In genomic region chr10:124256151-124256550, GRCh38 we compare ENCODE assay signal across 34 cellular contexts.
"Had no signal": no experiment of that assay in that cellular context is flagged by ENCODE, and none has a peak within 500 bp of the region (broad histone marks: within the 10 kb centered on the region; RNA-seq: fewer than 3 reads in every experiment).

No MANE protein-coding gene starts in this region.

- ATAC-seq: activated CD8-positive, alpha-beta memory T cell treated with anti-CD3 and anti-CD28 coated beads, Interleukin-2, amount 10 ng/mL, durations not matched to agents 7 days and 5 days; activated naive CD4-positive, alpha-beta T cell treated with anti-CD3 and anti-CD28 coated beads, Interleukin-2, amount 50 U/mL, for 72 hours; activated T-cell treated with anti-CD3 and anti-CD28 coated beads, Interleukin-2, amount 50 U/mL, for 72 hours; activated T-helper 17 cell treated with anti-CD3 and anti-CD28 coated beads, Interleukin-2, amount 50 U/mL, for 72 hours; PC-3; T-cell had no signal

- H3K36me3 ChIP-seq: adrenal gland, Peyer's patch, SJSA1 had no signal

- H3K9me3 ChIP-seq: adrenal gland, Peyer's patch, SJSA1, SK-N-SH had no signal

- H3K9ac ChIP-seq: SK-N-SH had no signal

- H3K27ac ChIP-seq: adrenal gland, SJSA1, VCaP had no signal

- H3K4me1 ChIP-seq: adrenal gland, Peyer's patch, SJSA1 had no signal

- H3K27me3 ChIP-seq: adrenal gland, Peyer's patch, SJSA1 had no signal

- H3K4me3 ChIP-seq: adrenal gland, Peyer's patch, SJSA1 had no signal

- DNase-seq: activated B cell treated with CpG ODN at 0.5 μM for 24 hours; activated CD4-positive, alpha-beta memory T cell treated with anti-CD3 and anti-CD28 coated beads, Interleukin-2, amount 10 ng/mL, durations not matched to agents 7 days and 5 days; activated CD4-positive, alpha-beta T cell treated with anti-CD3 and anti-CD28 coated beads for 1 hour; activated CD4-positive, alpha-beta T cell treated with anti-CD3 and anti-CD28 coated beads for 48 hours; activated CD8-positive, alpha-beta memory T cell treated with anti-CD3 and anti-CD28 coated beads for 24 hours; activated CD8-positive, alpha-beta memory T cell treated with anti-CD3 and anti-CD28 coated beads, Interleukin-2, amount 10 ng/mL, durations not matched to agents 7 days and 5 days; activated gamma-delta T cell treated with Interleukin-2 at 50 U/mL for 16 hours; activated naive CD4-positive, alpha-beta T cell treated with anti-CD3 and anti-CD28 coated beads for 36 hours; activated T-cell treated with anti-CD3 and anti-CD28 coated beads, Interleukin-2, amount 50 U/mL, for 1 hour; activated T-cell treated with anti-CD3 and anti-CD28 coated beads, Interleukin-2, amount 50 U/mL, for 72 hours; adrenal gland; anterior cingulate cortex; Karpas-422; KBM-7; NCI-H1105; NCI-H1417 treated with DMSO at 0.1 percent for 48 hours; NCI-H187 treated with DMSO at 0.1 percent for 48 hours; NCI-H2081 treated with DMSO at 0.1 percent for 48 hours; NCI-H345; NCI-H526; NCI-H748 treated with DMSO at 0.1 percent for 48 hours; NK-92 treated with Interleukin-12 subunit alpha and Interleukin-12 subunit beta, amount 100 ng/mL, for 24 hours; PC-3; Peyer's patch; RPMI8226; SHP77 treated with DMSO at 0.1 percent for 48 hours; T-cell; T-helper 2 cell; T-helper 9 cell had no signal
